In genomic region chr18:23977709-23978483, GRCh38 we compare ENCODE assay signal across 11 cellular contexts. TPM values are rescaled to one million over a fixed set of nuclear protein-coding genes. Genes with fewer than 3 reads are reported as not detected.
DNase-seq lines count a peak whose midpoint lies in the region; ATAC-seq lines count a peak whose summit lies in the region.
"Had no signal": no experiment of that assay in that cellular context is flagged by ENCODE, and none has a peak within 500 bp of the region (broad histone marks: within the 10 kb centered on the region; RNA-seq: fewer than 3 reads in every experiment).

No MANE protein-coding gene starts in this region.

- peak overlapping the region; percentile 53 for H3K27ac Mint-ChIP-seq in activated naive CD4-positive, alpha-beta T cell treated with anti-CD3 and anti-CD28 coated beads, Interleukin-2, amount 50 U/mL, for 24 hours
- H3K27ac Mint-ChIP-seq in central memory CD8-positive, alpha-beta T cell (ENCODE audit: low read depth), result peak overlapping the region; percentile 77
- H3K27ac Mint-ChIP-seq in stimulated activated naive B cell treated with anti-CD40 and anti-IgM and Interleukin-4, amounts not matched to agents 10 μg/mL and 1 μg/mL and 100 μg/mL, for 72 hours, result peak overlapping the region; percentile 25

- H3K4me3 Mint-ChIP-seq in activated naive CD4-positive, alpha-beta T cell treated with anti-CD3 and anti-CD28 coated beads, Interleukin-2, amount 50 U/mL, for 24 hours, result peak overlapping the region; percentile 45
- peak overlapping the region; percentile 33 for H3K4me3 Mint-ChIP-seq in central memory CD8-positive, alpha-beta T cell
- H3K4me3 Mint-ChIP-seq in stimulated activated naive B cell treated with anti-CD40 and anti-IgM and Interleukin-4, amounts not matched to agents 10 μg/mL and 1 μg/mL and 100 μg/mL, for 72 hours, result no peak overlapping the region

- peaks cover 39% of the 10 kb centered on the region for H3K4me1 Mint-ChIP-seq in activated naive CD4-positive, alpha-beta T cell treated with anti-CD3 and anti-CD28 coated beads, Interleukin-2, amount 50 U/mL, for 24 hours
- peaks cover 36% of the 10 kb centered on the region for H3K4me1 Mint-ChIP-seq in central memory CD8-positive, alpha-beta T cell
- H3K4me1 Mint-ChIP-seq in stimulated activated naive B cell treated with anti-CD40 and anti-IgM and Interleukin-4, amounts not matched to agents 10 μg/mL and 1 μg/mL and 100 μg/mL, for 72 hours, result peaks cover 29 to 40% of the 10 kb centered on the region in 2 donors

- no peak for DNase-seq in activated naive CD4-positive, alpha-beta T cell treated with Interleukin-2 at 50 U/mL for 16 hours
- peak; percentile 53 for DNase-seq in NCI-H69 (lab: John Stamatoyannopoulos, UW)
- DNase-seq in central memory CD8-positive, alpha-beta T cell (ENCODE audit: low spot score in 2 of 2), result no peak
- no peak for DNase-seq in stimulated activated naive B cell treated with anti-CD40 and anti-IgM and Interleukin-4, amounts not matched to agents 10 μg/mL and 1 μg/mL and 100 μg/mL, for 72 hours
- no peak for DNase-seq in SHP77 (lab: John Stamatoyannopoulos, UW)
- DNase-seq in left lobe of liver (ENCODE audit: low spot score), result no peak
- DNase-seq: Karpas-422, mesendoderm, NCI-H2107 had no signal

- peaks cover 5% of the 10 kb centered on the region for H3K36me3 Mint-ChIP-seq in activated naive CD4-positive, alpha-beta T cell treated with anti-CD3 and anti-CD28 coated beads, Interleukin-2, amount 50 U/mL, for 24 hours
- peaks cover 4% of the 10 kb centered on the region for H3K36me3 Mint-ChIP-seq in central memory CD8-positive, alpha-beta T cell (ENCODE audit: insufficient read depth)
- H3K36me3 Mint-ChIP-seq in stimulated activated naive B cell treated with anti-CD40 and anti-IgM and Interleukin-4, amounts not matched to agents 10 μg/mL and 1 μg/mL and 100 μg/mL, for 72 hours, result peaks cover 1 to 5% of the 10 kb centered on the region in 2 donors

- peaks cover 9% of the 10 kb centered on the region for H3K9me3 Mint-ChIP-seq in activated naive CD4-positive, alpha-beta T cell treated with anti-CD3 and anti-CD28 coated beads, Interleukin-2, amount 50 U/mL, for 24 hours
- H3K9me3 Mint-ChIP-seq in central memory CD8-positive, alpha-beta T cell, result no peaks in the 10 kb centered on the region
- H3K9me3 Mint-ChIP-seq in stimulated activated naive B cell treated with anti-CD40 and anti-IgM and Interleukin-4, amounts not matched to agents 10 μg/mL and 1 μg/mL and 100 μg/mL, for 72 hours, result peaks cover 5 to 9% of the 10 kb centered on the region in 2 donors

- H3K27me3 Mint-ChIP-seq in activated naive CD4-positive, alpha-beta T cell treated with anti-CD3 and anti-CD28 coated beads, Interleukin-2, amount 50 U/mL, for 24 hours, result no peaks in the 10 kb centered on the region
- H3K27me3 Mint-ChIP-seq in central memory CD8-positive, alpha-beta T cell, result no peaks in the 10 kb centered on the region
- H3K27me3 Mint-ChIP-seq in stimulated activated naive B cell treated with anti-CD40 and anti-IgM and Interleukin-4, amounts not matched to agents 10 μg/mL and 1 μg/mL and 100 μg/mL, for 72 hours, result no peaks in the 10 kb centered on the region

- no peak for ATAC-seq in central memory CD8-positive, alpha-beta T cell (replicated peaks; ENCODE audit: extremely low read depth, poor library complexity, severe bottlenecking)
- ATAC-seq in stimulated activated naive B cell treated with anti-CD40 and anti-IgM and Interleukin-4, amounts not matched to agents 10 μg/mL and 1 μg/mL and 100 μg/mL, for 72 hours (replicated peaks), result no peak
- no peak for ATAC-seq in GM19467 (IDR thresholded peaks at IDR 0.05; ENCODE audit: unreplicated experiment)
- no peak for ATAC-seq in left lobe of liver

RNA-seq across cellular contexts. Expression of gene TTC39C, which starts 36.7 kb away (rescaled TPM):
- total RNA-seq in left lobe of liver, result 133 TPM

Comparison
In these comparisons a context has a peak if more than half of its experiments do, and no peak if none do; other contexts are left out.
1. H3K27ac Mint-ChIP-seq: peak in every context shown above with its lines; median percentile 77 in central memory CD8-positive, alpha-beta T cell; 53 in activated naive CD4-positive, alpha-beta T cell treated with anti-CD3 and anti-CD28 coated beads, Interleukin-2, amount 50 U/mL, for 24 hours; 25 in stimulated activated naive B cell treated with anti-CD40 and anti-IgM and Interleukin-4, amounts not matched to agents 10 μg/mL and 1 μg/mL and 100 μg/mL, for 72 hours.
2. H3K4me3 Mint-ChIP-seq: peak in activated naive CD4-positive, alpha-beta T cell treated with anti-CD3 and anti-CD28 coated beads, Interleukin-2, amount 50 U/mL, for 24 hours (single experiment) and central memory CD8-positive, alpha-beta T cell (single experiment); none in stimulated activated naive B cell treated with anti-CD40 and anti-IgM and Interleukin-4, amounts not matched to agents 10 μg/mL and 1 μg/mL and 100 μg/mL, for 72 hours (0 of 2).